8 cellular contexts compared by ENCODE assay signal in genomic region chr17:28750178-28751047, GRCh38.
DNase-seq lines count a peak whose midpoint lies in the region; ATAC-seq and TF ChIP-seq lines count a peak whose summit lies in the region.

No MANE protein-coding gene starts in this region.

- TF ChIP-seq CTCF in AG04449 (IDR thresholded peaks at IDR 0.05; ENCODE audit: insufficient read depth, low read length, missing control alignments): peak; percentile 100

- H3K4me3 ChIP-seq in AG04449 (ENCODE audit: low read depth, low read length): no peak overlapping the region

- POLR2A ChIA-PET in AG04449 (lab: Yijun Ruan, JAX): interaction anchor here (13.2 kb wide), 1 partner anchor 23 kb away, joined by 174 read pairs; the partner anchor contains the start of genes NEK8 and TLCD1

- ATAC-seq in GM18868 (IDR thresholded peaks at IDR 0.05; ENCODE audit: unreplicated experiment) (peak; percentile 70), HG03354 (IDR thresholded peaks at IDR 0.05; ENCODE audit: poor library complexity, severe bottlenecking, unreplicated experiment) (peak; percentile 77)

- H3K27me3 ChIP-seq in layer of hippocampus (ENCODE audit: control insufficient read depth, insufficient read depth, low read length): no peaks in the 10 kb centered on the region

- CTCF ChIA-PET in AG04449 (lab: Yijun Ruan, JAX): interaction anchor here (0.6 to 17.9 kb wide), 41 partner anchors 6 to 387 kb away, joined by 3 to 603 read pairs (median 4); partner anchors contain the start of genes FAM222B, FLOT2, NEK8 and PHF12

- H3K27ac ChIP-seq in layer of hippocampus (ENCODE audit: low read depth, low read length): peak overlapping the region; percentile 58

- DNase-seq in AG04449 (ENCODE audit: low read depth, low spot score) (no peak), NCI-H510A treated with DMSO at 0.1 percent for 48 hours (lab: John Stamatoyannopoulos, UW) (peak; percentile 96), cerebellar cortex (ENCODE audit: low spot score) (peak; percentile 96)
- DNase-seq in activated CD4-positive, alpha-beta T cell treated with anti-CD3 and anti-CD28 coated beads for 24 hours (ENCODE audit: low read depth in 2 of 2): peak; percentile 80 to 92
- DNase-seq in stimulated activated CD4-positive, alpha-beta T cell treated with anti-CD3 and anti-CD28 coated beads, Interleukin-1b, Interleukin-23, amount 100 ng/mL, for 4 hours (ENCODE audit: low read depth in 2 of 2): peak; percentile 81
